ENCODE assay signal across 29 cellular contexts in genomic region chr2:69456950-69457445, GRCh38. TPM values are rescaled to one million over a fixed set of nuclear protein-coding genes. Genes with fewer than 3 reads are reported as not detected.
DNase-seq lines count a peak whose midpoint lies in the region; ATAC-seq, FAIRE-seq and TF ChIP-seq lines count a peak whose summit lies in the region.
"Had no signal": no experiment of that assay in that cellular context is flagged by ENCODE, and none has a peak within 500 bp of the region (broad histone marks: within the 10 kb centered on the region; RNA-seq: fewer than 3 reads in every experiment).

No MANE protein-coding gene starts in this region.

- peaks cover 0 to 4% (median 0%) of the 10 kb centered on the region in 11 experiments; a peak in 1 of 22 replicates for H4K20me1 ChIP-seq in BLaER1 treated with 17β-estradiol and CSF1 and Interleukin-3, amounts not matched to agents 10 nM and 100 nM
- H4K20me1 ChIP-seq in OCI-LY3 (ENCODE audit: insufficient read depth, low read length), result no peaks in the 10 kb centered on the region

- H3K4me2 ChIP-seq in BLaER1 treated with 17β-estradiol and CSF1 and Interleukin-3, amounts not matched to agents 10 nM and 100 nM, result peak overlapping the region in 8 of 11 experiments; percentile 5 to 45 (median 36); a peak in 7 of 22 replicates
- H3K4me2 ChIP-seq in OCI-LY3 (ENCODE audit: low read length), result peak overlapping the region; percentile 65
- H3K4me2 ChIP-seq: hepatocyte, PC-9 had no signal

- no peak overlapping the region for H3K4me3 ChIP-seq in BLaER1 treated with 17β-estradiol and CSF1 and Interleukin-3, amounts not matched to agents 10 nM and 100 nM
- no peak overlapping the region for H3K4me3 ChIP-seq in OCI-LY3 (ENCODE audit: low read length)
- H3K4me3 ChIP-seq in sigmoid colon, result no peak overlapping the region
- H3K4me3 ChIP-seq: esophagus squamous epithelium, gastrocnemius medialis, hepatocyte, PC-9, testis, vagina had no signal

- no peak overlapping the region for H3K4me3 Mint-ChIP-seq in Calu3 (ENCODE audit: low read depth, unreplicated experiment)
- H3K4me3 Mint-ChIP-seq in effector memory CD8-positive, alpha-beta T cell, result no peak overlapping the region
- H3K4me3 Mint-ChIP-seq: activated CD4-positive, alpha-beta T cell treated with anti-CD3 and anti-CD28 coated beads, Interleukin-2, amount 10 ng/mL, durations not matched to agents 24 days and 14 days; activated T-helper 1 cell treated with anti-CD3 and anti-CD28 coated beads, Interleukin-12 subunit alpha, Interleukin-12 subunit beta, Interleukin-2, Interleukin-4 antibody, amounts not matched to agents 30 ng/mL and 10 ng/mL and 1 ng/mL, durations not matched to agents 14 hours and 24 hours and 36 hours; CD14-positive monocyte; memory B cell had no signal

- no peaks in the 10 kb centered on the region for H3K9me3 Mint-ChIP-seq in Calu3 (ENCODE audit: low read depth, unreplicated experiment)
- no peaks in the 10 kb centered on the region for H3K9me3 Mint-ChIP-seq in effector memory CD8-positive, alpha-beta T cell
- H3K9me3 Mint-ChIP-seq: activated CD4-positive, alpha-beta T cell treated with anti-CD3 and anti-CD28 coated beads, Interleukin-2, amount 10 ng/mL, durations not matched to agents 24 days and 14 days; activated T-helper 1 cell treated with anti-CD3 and anti-CD28 coated beads, Interleukin-12 subunit alpha, Interleukin-12 subunit beta, Interleukin-2, Interleukin-4 antibody, amounts not matched to agents 30 ng/mL and 10 ng/mL and 1 ng/mL, durations not matched to agents 14 hours and 24 hours and 36 hours; CD14-positive monocyte; memory B cell had no signal

- no peak for TF ChIP-seq POLR2A in sigmoid colon (IDR thresholded peaks at IDR 0.05)

- intact Hi-C loops in Calu3 (cut with micrococcal nuclease; ENCODE audit: unreplicated experiment) (no loop called here), sigmoid colon (cut with DNase I) (no loop called here)

- TF ChIP-seq CTCF in Calu3 (IDR thresholded peaks at IDR 0.05; ENCODE audit: unreplicated experiment), result no peak
- TF ChIP-seq CTCF in OCI-LY3 (IDR thresholded peaks at IDR 0.05; ENCODE audit: low read depth, low read length), result no peak
- no peak for TF ChIP-seq CTCF in sigmoid colon (IDR thresholded peaks at IDR 0.05)

- H3K27ac Mint-ChIP-seq in Calu3 (ENCODE audit: unreplicated experiment), result peak overlapping the region; percentile 50
- H3K27ac Mint-ChIP-seq in effector memory CD8-positive, alpha-beta T cell, result peak overlapping the region; percentile 3 to 44
- H3K27ac Mint-ChIP-seq: activated CD4-positive, alpha-beta T cell treated with anti-CD3 and anti-CD28 coated beads, Interleukin-2, amount 10 ng/mL, durations not matched to agents 24 days and 14 days; CD14-positive monocyte; memory B cell had no signal

- peaks cover 0 to 13% (median 0%) of the 10 kb centered on the region in 11 experiments; a peak in 2 of 22 replicates for H3K36me3 ChIP-seq in BLaER1 treated with 17β-estradiol and CSF1 and Interleukin-3, amounts not matched to agents 10 nM and 100 nM
- H3K36me3 ChIP-seq in OCI-LY3 (replicated peaks; ENCODE audit: low read depth, low read length) (no peaks in the 10 kb centered on the region), sigmoid colon (no peaks in the 10 kb centered on the region)
- H3K36me3 ChIP-seq: esophagus squamous epithelium, gastrocnemius medialis, vagina, WERI-Rb-1 had no signal

- H3K27me3 ChIP-seq in BLaER1 treated with 17β-estradiol and CSF1 and Interleukin-3, amounts not matched to agents 10 nM and 100 nM, result no peaks in the 10 kb centered on the region
- no peaks in the 10 kb centered on the region for H3K27me3 ChIP-seq in OCI-LY3 (ENCODE audit: low read depth, low read length)
- H3K27me3 ChIP-seq in sigmoid colon, result no peaks in the 10 kb centered on the region
- H3K27me3 ChIP-seq: esophagus squamous epithelium, gastrocnemius medialis, hepatocyte, testis, vagina had no signal

- BruUV-seq in Calu3 (replicated peaks; lab: Mats Ljungman, UMichigan), result no TSS peak

- H3K4me1 Mint-ChIP-seq in Calu3 (ENCODE audit: low read depth, unreplicated experiment), result no peaks in the 10 kb centered on the region
- H3K4me1 Mint-ChIP-seq in effector memory CD8-positive, alpha-beta T cell (ENCODE audit: low read depth in 2 of 2), result peaks cover 2 to 9% of the 10 kb centered on the region in 2 donors

- H3K4me1 ChIP-seq in BLaER1 treated with 17β-estradiol and CSF1 and Interleukin-3, amounts not matched to agents 10 nM and 100 nM, result peaks cover 20 to 44% (median 30%) of the 10 kb centered on the region in 10 experiments
- H3K4me1 ChIP-seq in OCI-LY3 (ENCODE audit: low read length) (peaks cover 48% of the 10 kb centered on the region), sigmoid colon (no peaks in the 10 kb centered on the region)
- H3K4me1 ChIP-seq: esophagus squamous epithelium, gastrocnemius medialis, testis, vagina had no signal

- H3K9ac ChIP-seq in BLaER1 treated with 17β-estradiol and CSF1 and Interleukin-3, amounts not matched to agents 10 nM and 100 nM, result no peak overlapping the region
- H3K9ac ChIP-seq in OCI-LY3 (ENCODE audit: low read length), result no peak overlapping the region

- DNase-seq in Calu3, result no peak
- no peak for DNase-seq in effector memory CD8-positive, alpha-beta T cell
- no peak for DNase-seq in activated CD8-positive, alpha-beta memory T cell treated with anti-CD3 and anti-CD28 coated beads, Interleukin-2, amount 50 U/mL, for 48 hours
- DNase-seq in sigmoid colon, result no peak
- DNase-seq in frontal cortex (ENCODE audit: low spot score in 2 of 2), result no peak
- DNase-seq: activated CD4-positive, alpha-beta T cell treated with anti-CD3 and anti-CD28 coated beads, Interleukin-2, amount 10 ng/mL, durations not matched to agents 24 days and 14 days; activated naive CD4-positive, alpha-beta T cell treated with anti-CD3 and anti-CD28 coated beads, Interleukin-2, amount 50 U/mL, for 16 hours; aorta; cortex of kidney; esophagus squamous epithelium; gastrocnemius medialis; NCI-H1092 treated with DMSO at 0.1 percent for 48 hours; NCI-H2029; NCI-H2227 treated with DMSO at 0.1 percent for 48 hours; PC-9; Right ventricle myocardium superior; T-helper 1 cell; testis; WERI-Rb-1 had no signal

- no peak for FAIRE-seq in frontal cortex (lab: Jason Lieb, UNC)
- FAIRE-seq: G401.6, HTR-8/SVneo had no signal

- no peaks in the 10 kb centered on the region for H3K36me3 Mint-ChIP-seq in Calu3 (ENCODE audit: insufficient read depth, unreplicated experiment)
- peaks cover 11% of the 10 kb centered on the region for H3K36me3 Mint-ChIP-seq in effector memory CD8-positive, alpha-beta T cell (ENCODE audit: insufficient read depth)
- H3K36me3 Mint-ChIP-seq: memory B cell had no signal

- H3K9me3 ChIP-seq in BLaER1 treated with 17β-estradiol and CSF1 and Interleukin-3, amounts not matched to agents 10 nM and 100 nM (replicated peaks in 1 of 11), result no peaks in the 10 kb centered on the region
- H3K9me3 ChIP-seq in OCI-LY3 (ENCODE audit: insufficient read depth, low read length) (no peaks in the 10 kb centered on the region), sigmoid colon (no peaks in the 10 kb centered on the region)
- H3K9me3 ChIP-seq: esophagus squamous epithelium, gastrocnemius medialis, testis, vagina had no signal

- no peak for ATAC-seq in effector memory CD8-positive, alpha-beta T cell (replicated peaks)
- no peak for ATAC-seq in GM18867 (IDR thresholded peaks at IDR 0.05; ENCODE audit: unreplicated experiment)
- ATAC-seq: gastrocnemius medialis had no signal

- TF ChIP-seq EP300 in sigmoid colon (IDR thresholded peaks at IDR 0.05), result no peak

- H3K27ac ChIP-seq in BLaER1 treated with 17β-estradiol and CSF1 and Interleukin-3, amounts not matched to agents 10 nM and 100 nM, result no peak overlapping the region
- H3K27ac ChIP-seq in OCI-LY3 (ENCODE audit: low read length), result peak overlapping the region; percentile 15; the same call in 1 of the 2 replicates
- H3K27ac ChIP-seq in sigmoid colon, result no peak overlapping the region
- H3K27ac ChIP-seq: esophagus squamous epithelium, gastrocnemius medialis, hepatocyte, PC-9, testis, vagina, WERI-Rb-1 had no signal

- CTCF ChIA-PET in Calu3 (lab: Charles Lee), result interaction anchor here (0.5 kb wide), 1 partner anchor 96 kb away, joined by 5 read pairs; no protein-coding TSS in a partner anchor

- H2AFZ ChIP-seq in OCI-LY3 (ENCODE audit: low read depth, low read length), result no peak overlapping the region
- H2AFZ ChIP-seq: hepatocyte, PC-9 had no signal

- no peaks in the 10 kb centered on the region for H3K27me3 Mint-ChIP-seq in Calu3 (ENCODE audit: unreplicated experiment)
- H3K27me3 Mint-ChIP-seq in effector memory CD8-positive, alpha-beta T cell, result no peaks in the 10 kb centered on the region

- H3K79me2 ChIP-seq in OCI-LY3 (ENCODE audit: low read length), result no peaks in the 10 kb centered on the region
- H3K79me2 ChIP-seq: hepatocyte had no signal

RNA-seq across cellular contexts. Expression of gene NFU1, which starts 19.8 kb away (rescaled TPM):
- total RNA-seq in Calu3 (2022), result 21.7 and 23.4 TPM in 2 replicates
- 10 to 100 TPM; 43.2 to 91.4 (median 74.2) TPM for total RNA-seq in sigmoid colon
- 10 to 100 TPM; 51.5 to 61.3 (median 56.4) TPM for polyA plus RNA-seq in sigmoid colon
- total RNA-seq in frontal cortex, result 56.7 TPM
